In the genomic region with DNA sequence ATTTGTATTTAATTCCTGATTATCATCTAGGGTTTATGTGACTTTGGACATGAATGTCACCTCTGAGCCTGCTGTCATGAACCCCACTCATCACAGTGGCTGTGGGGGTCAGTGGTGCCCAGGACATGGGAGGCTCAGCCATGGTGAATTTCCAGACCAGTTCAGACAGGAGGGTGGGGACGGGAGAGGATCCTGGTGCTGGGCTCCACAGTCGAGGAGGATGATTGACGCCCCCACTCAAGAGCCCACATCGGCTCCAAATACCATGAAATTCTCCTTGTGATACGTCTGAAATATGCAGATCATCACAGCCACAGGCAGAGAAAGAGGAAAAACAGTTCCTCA, we compare ENCODE assay signal across 13 cellular contexts. TPM values are rescaled to one million over a fixed set of nuclear protein-coding genes. Genes with fewer than 3 reads are reported as not detected.
DNase-seq lines count a peak whose midpoint lies in the region; ATAC-seq and TF ChIP-seq lines count a peak whose summit lies in the region.
"Not testable (repeated sequence)": the region's sequence is repeated elsewhere in the genome, so short reads cannot be mapped to it uniquely, and the experiment has no call there.
"Had no signal": no experiment of that assay in that cellular context is flagged by ENCODE, and none has a peak within 500 bp of the region (broad histone marks: within the 10 kb centered on the region; RNA-seq: fewer than 3 reads in every experiment).

No MANE protein-coding gene starts in this region.

- not testable (repeated sequence) for H3K36me3 ChIP-seq in lower lobe of right lung; sigmoid colon; aorta (ENCODE audit: control insufficient read depth in 1 of 2, insufficient read depth in 2 of 2, low read length in 1 of 2)
- peaks cover 27% of the 10 kb centered on the region for H3K36me3 ChIP-seq in neutrophil

- H3K27me3 Mint-ChIP-seq in CD14-positive monocyte (ENCODE audit: low read depth in 3 of 3); T-helper 17 cell; dendritic cell treated with granulocyte-macrophage colony-stimulating factor and Interleukin-4, amounts not matched to agents 40 ng/mL and 50 ng/mL, for 4 days: not testable (repeated sequence)
- peaks cover 12% of the 10 kb centered on the region for H3K27me3 Mint-ChIP-seq in chondrocyte (ENCODE audit: low read depth)

- H3K27ac Mint-ChIP-seq in CD14-positive monocyte (peak overlapping the region; percentile 95 to 100 (median 98)), T-helper 17 cell (peak overlapping the region; percentile 75)
- H3K27ac Mint-ChIP-seq in chondrocyte (ENCODE audit: unreplicated experiment), result not testable (repeated sequence)
- H3K27ac Mint-ChIP-seq in dendritic cell treated with granulocyte-macrophage colony-stimulating factor and Interleukin-4, amounts not matched to agents 40 ng/mL and 50 ng/mL, for 4 days, result peak overlapping the region; percentile 89

- DNase-seq in CD14-positive monocyte (ENCODE audit: low spot score); T-helper 17 cell; lower lobe of right lung; aorta: not testable (repeated sequence)
- DNase-seq in chondrocyte (ENCODE audit: low spot score), result peak; percentile 15
- peak; percentile 46 for DNase-seq in sigmoid colon

- H3K4me1 Mint-ChIP-seq in CD14-positive monocyte, result peaks cover 37% of the 10 kb centered on the region
- not testable (repeated sequence) for H3K4me1 Mint-ChIP-seq in T-helper 17 cell; chondrocyte (ENCODE audit: low read depth)
- peaks cover 44% of the 10 kb centered on the region for H3K4me1 Mint-ChIP-seq in dendritic cell treated with granulocyte-macrophage colony-stimulating factor and Interleukin-4, amounts not matched to agents 40 ng/mL and 50 ng/mL, for 4 days (ENCODE audit: low read depth)

- TF ChIP-seq CTCF in CD14-positive monocyte (IDR thresholded peaks at IDR 0.05); chondrocyte (IDR thresholded peaks at IDR 0.05); lower lobe of right lung (IDR thresholded peaks at IDR 0.05); neutrophil (IDR thresholded peaks at IDR 0.05); sigmoid colon (IDR thresholded peaks at IDR 0.05): not testable (repeated sequence)

- not testable (repeated sequence) for H3K4me1 ChIP-seq in lower lobe of right lung; sigmoid colon; aorta (ENCODE audit: control insufficient read depth in 1 of 2, insufficient read depth in 2 of 2, low read length in 2 of 2)
- H3K4me1 ChIP-seq in neutrophil (ENCODE audit: control insufficient read depth in 1 of 2, insufficient read depth in 1 of 2, low read depth in 1 of 2, low read length in 1 of 2), result peaks cover 40 to 44% of the 10 kb centered on the region in 2 experiments

- not testable (repeated sequence) for H3K9me3 Mint-ChIP-seq in CD14-positive monocyte; chondrocyte (ENCODE audit: low read depth); dendritic cell treated with granulocyte-macrophage colony-stimulating factor and Interleukin-4, amounts not matched to agents 40 ng/mL and 50 ng/mL, for 4 days

- TF ChIP-seq POLR2A in sigmoid colon (IDR thresholded peaks at IDR 0.05), result not testable (repeated sequence)

- peaks cover 18 to 23% of the 10 kb centered on the region in 2 donors for H3K36me3 Mint-ChIP-seq in CD14-positive monocyte
- not testable (repeated sequence) for H3K36me3 Mint-ChIP-seq in T-helper 17 cell (ENCODE audit: low read depth); chondrocyte (ENCODE audit: low read depth)
- peaks cover 26% of the 10 kb centered on the region for H3K36me3 Mint-ChIP-seq in dendritic cell treated with granulocyte-macrophage colony-stimulating factor and Interleukin-4, amounts not matched to agents 40 ng/mL and 50 ng/mL, for 4 days (ENCODE audit: low read depth)

- intact Hi-C loops in CD14-positive monocyte (cut with micrococcal nuclease); lower lobe of right lung (cut with DNase I): not testable (repeated sequence)
- intact Hi-C loops in dendritic cell treated with granulocyte-macrophage colony-stimulating factor and Interleukin-4, amounts not matched to agents 40 ng/mL and 50 ng/mL, for 4 days (cut with micrococcal nuclease), result loop anchor here (2.0 kb wide), 2 partner anchors 15 to 23 kb away; no protein-coding TSS in a partner anchor
- intact Hi-C loops in sigmoid colon (cut with DNase I), result loop anchor here (2.0 kb wide), 1 partner anchor 23 kb away; no protein-coding TSS in a partner anchor
- intact Hi-C loops in aorta (cut with DNase I), result loop anchor here in 1 of 2 donors (2.0 kb wide), 1 partner anchor 15 kb away; no protein-coding TSS in a partner anchor

- peak overlapping the region; percentile 20 to 48 for H3K4me3 Mint-ChIP-seq in CD14-positive monocyte
- not testable (repeated sequence) for H3K4me3 Mint-ChIP-seq in T-helper 17 cell; chondrocyte (ENCODE audit: unreplicated experiment)
- H3K4me3 Mint-ChIP-seq in dendritic cell treated with granulocyte-macrophage colony-stimulating factor and Interleukin-4, amounts not matched to agents 40 ng/mL and 50 ng/mL, for 4 days, result peak overlapping the region; percentile 32

- H3K27me3 ChIP-seq in lower lobe of right lung (ENCODE audit: low read depth); neutrophil; aorta (ENCODE audit: control insufficient read depth in 1 of 2, insufficient read depth in 2 of 2, low read length in 1 of 2): not testable (repeated sequence)
- H3K27me3 ChIP-seq in sigmoid colon, result peaks cover 0 to 22% (median 6%) of the 10 kb centered on the region in 3 donors

- not testable (repeated sequence) for TF ChIP-seq EP300 in sigmoid colon (IDR thresholded peaks at IDR 0.05)

- WGBS in sigmoid colon, 2 donors, result 58 to 62% methylated on average over 5 of the region's 5 CpGs
- WGBS in aorta, 2 donors, result 40 to 45% methylated on average over 5 of the region's 5 CpGs

- H3K27ac ChIP-seq in lower lobe of right lung, result peak overlapping the region; percentile 81
- peak overlapping the region; percentile 92 for H3K27ac ChIP-seq in neutrophil
- not testable (repeated sequence) for H3K27ac ChIP-seq in sigmoid colon; aorta (ENCODE audit: low read depth in 1 of 2, low read length in 2 of 2)

- not testable (repeated sequence) for H3K9me3 ChIP-seq in T-helper 17 cell (ENCODE audit: control insufficient read depth, low read length, poor library complexity, severe bottlenecking); lower lobe of right lung; neutrophil; sigmoid colon; aorta (ENCODE audit: control insufficient read depth, low read length)

- H3K4me3 ChIP-seq in lower lobe of right lung; sigmoid colon; aorta (ENCODE audit: low read length in 2 of 2): not testable (repeated sequence)
- peak overlapping the region in 1 of 2 experiments; percentile 88 for H3K4me3 ChIP-seq in neutrophil (ENCODE audit: low read depth in 1 of 2, low read length in 1 of 2)

- ATAC-seq in T-helper 17 cell, result not testable (repeated sequence)
- ATAC-seq in lower lobe of right lung (peak; percentile 14 to 18), aorta (ENCODE audit: low FRiP score) (peak; percentile 54)

RNA-seq across cellular contexts. Expression of gene LILRB3, which starts 1.1 kb away (rescaled TPM):
- polyA plus RNA-seq in CD14-positive monocyte (100 to 1,000 TPM in 1 of 2 donors, 10 to 100 TPM in 1; 62.9 to 104 TPM), sigmoid colon (1 to 10 TPM; 4.2 to 7.2 (median 4.9) TPM), aorta (1 to 10 TPM in 1 of 2 donors, under 1 TPM in 1; 0.61 to 1.9 TPM)
- total RNA-seq in T-helper 17 cell (1 to 10 TPM; 5.2 to 6.2 TPM), chondrocyte (not detected in 3 replicates), lower lobe of right lung (85.6 TPM), sigmoid colon (10 to 100 TPM; 12.5 to 19.3 (median 16.8) TPM), aorta (10 to 100 TPM; 18.8 to 26.7 TPM)
- total RNA-seq: Caco-2; CD8-positive, alpha-beta T cell; HFFc6 had no signal
- polyA plus RNA-seq: A549 had no signal

RNA-seq across cellular contexts. Expression of gene LILRA6, which starts 18.7 kb away (rescaled TPM):
- polyA plus RNA-seq in CD14-positive monocyte (100 to 1,000 TPM in 1 of 2 donors, 10 to 100 TPM in 1; 65.7 to 143 TPM), sigmoid colon (1 to 10 TPM; 1.2 to 2.3 (median 1.5) TPM), aorta (1 to 10 TPM in 1 of 2 donors, under 1 TPM in 1; 0.43 to 4.8 TPM)
- total RNA-seq in T-helper 17 cell (1 to 10 TPM in 1 of 2 donors, under 1 TPM in 1; 0.91 to 2.4 TPM), chondrocyte (not detected in 3 replicates), lower lobe of right lung (36.9 TPM), sigmoid colon (1 to 10 TPM; 1.8 to 3.2 (median 2.3) TPM), aorta (10 to 100 TPM; 13.3 to 14.8 TPM)
- total RNA-seq: Caco-2; CD4-positive, CD25-positive, alpha-beta regulatory T cell; CD8-positive, alpha-beta T cell; HFFc6 had no signal
- polyA plus RNA-seq: A549 had no signal

RNA-seq across cellular contexts. Expression of gene RPS9, which starts 23.3 kb away (rescaled TPM):
- polyA plus RNA-seq in CD14-positive monocyte (100 to 1,000 TPM; 756 to 983 TPM), sigmoid colon (1,000 to 10,000 TPM; 3,254 to 5,599 (median 3,699) TPM), aorta (1,000 to 10,000 TPM; 3,636 to 4,281 TPM)
- total RNA-seq in T-helper 17 cell (1,000 to 10,000 TPM; 1,676 to 1,883 TPM), chondrocyte (689 to 819 TPM (median 699 TPM) in 3 replicates), lower lobe of right lung (1,086 TPM), sigmoid colon (1,000 to 10,000 TPM; 2,139 to 2,970 (median 2,693) TPM), aorta (1,000 to 10,000 TPM in 1 of 2 donors, 100 to 1,000 TPM in 1; 778 to 1,093 TPM)

RNA-seq across cellular contexts. Expression of gene TSEN34, which starts 32.8 kb away (rescaled TPM):
- polyA plus RNA-seq in CD14-positive monocyte, result 100 to 1,000 TPM; 109 to 125 TPM
- total RNA-seq in T-helper 17 cell, result 1 to 10 TPM; 8.1 to 8.9 TPM
- 39.6 to 46.2 TPM (median 40.5 TPM) in 3 replicates for total RNA-seq in chondrocyte
- 33.8 TPM for total RNA-seq in lower lobe of right lung
- 10 to 100 TPM; 41.5 to 80.9 (median 53.2) TPM for total RNA-seq in sigmoid colon
- 10 to 100 TPM; 47.3 to 61.9 (median 52.5) TPM for polyA plus RNA-seq in sigmoid colon
- total RNA-seq in aorta, result 10 to 100 TPM; 24.6 to 28.1 TPM
- 10 to 100 TPM; 21.5 to 46.3 TPM for polyA plus RNA-seq in aorta

RNA-seq across cellular contexts. Expression of gene LILRB5, which starts 33.2 kb away (rescaled TPM):
- polyA plus RNA-seq in CD14-positive monocyte, result under 1 TPM; 0.14 to 0.17 TPM
- under 1 TPM in 1 of 2 donors, not detected in 1; 0.20 TPM for total RNA-seq in T-helper 17 cell
- total RNA-seq in chondrocyte, result not detected in 3 replicates
- total RNA-seq in lower lobe of right lung, result 16.0 TPM
- total RNA-seq in sigmoid colon, result 10 to 100 TPM in 3 of 4 donors, 1 to 10 TPM in 1; 8.4 to 23.5 (median 11.7) TPM
- 10 to 100 TPM in 1 of 3 donors, 1 to 10 TPM in 2; 2.2 to 27.0 (median 4.2) TPM for polyA plus RNA-seq in sigmoid colon
- total RNA-seq in aorta, result 10 to 100 TPM; 15.0 to 48.7 TPM
- 1 to 10 TPM; 2.7 to 8.4 TPM for polyA plus RNA-seq in aorta
- total RNA-seq: Caco-2; CD4-positive, CD25-positive, alpha-beta regulatory T cell; CD8-positive, alpha-beta T cell; HFFc6 had no signal
- polyA plus RNA-seq: A549; CD4-positive, CD25-positive, alpha-beta regulatory T cell had no signal
